In the genomic region with DNA sequence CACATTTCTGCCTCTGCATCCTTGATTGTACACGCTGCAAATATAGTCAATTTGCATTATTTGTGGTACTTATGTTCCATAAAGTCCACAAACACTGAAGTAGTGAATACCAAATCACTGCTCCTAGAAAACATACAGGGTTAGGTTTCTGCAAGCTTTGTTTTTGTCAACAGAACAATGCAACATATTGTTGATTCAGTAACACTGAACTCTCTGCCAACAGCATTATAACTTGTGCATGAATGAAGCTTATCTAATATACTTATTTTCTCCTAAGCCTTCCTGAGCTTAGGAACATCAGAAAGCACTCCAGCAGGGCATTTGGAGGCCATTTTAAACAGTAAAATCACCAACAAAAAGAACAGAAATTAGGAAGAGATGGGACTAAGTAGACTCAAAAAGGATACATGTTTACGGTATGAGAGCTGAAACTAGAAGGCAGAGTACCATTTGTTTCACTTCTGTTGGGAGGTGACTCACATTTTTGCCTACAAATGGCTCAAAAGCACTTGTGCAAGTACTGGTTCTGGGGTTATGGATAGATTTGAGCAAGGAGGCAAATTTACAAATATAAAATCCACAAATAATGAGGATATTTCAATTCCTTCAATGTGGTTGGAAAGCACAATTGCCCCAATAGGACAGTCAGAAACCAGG, we compare ENCODE assay signal across 12 cellular contexts. TPM values are rescaled to one million over a fixed set of nuclear protein-coding genes. Genes with fewer than 3 reads are reported as not detected.
DNase-seq lines count a peak whose midpoint lies in the region; ATAC-seq and TF ChIP-seq lines count a peak whose summit lies in the region.
"Had no signal": no experiment of that assay in that cellular context is flagged by ENCODE, and none has a peak within 500 bp of the region (broad histone marks: within the 10 kb centered on the region; RNA-seq: fewer than 3 reads in every experiment).

No MANE protein-coding gene starts in this region.

- peaks cover 18% of the 10 kb centered on the region; the same call in 1 of the 2 replicates for H3K4me1 ChIP-seq in HUES6 (ENCODE audit: control insufficient read depth, insufficient read depth, low read length)
- H3K4me1 ChIP-seq in left ventricle myocardium inferior, result no peaks in the 10 kb centered on the region
- H3K4me1 ChIP-seq: breast epithelium had no signal

- ATAC-seq in activated CD4-positive, alpha-beta T cell treated with anti-CD3 and anti-CD28 coated beads for 36 hours, result peak; percentile 90
- ATAC-seq in HG02588 (IDR thresholded peaks at IDR 0.05; ENCODE audit: unreplicated experiment), result peak; percentile 91
- ATAC-seq: heart right ventricle had no signal

- H3K9ac ChIP-seq in HUES6 (ENCODE audit: low read length), result no peak overlapping the region

- peak overlapping the region; percentile 70 for H3K27ac Mint-ChIP-seq in activated CD4-positive, alpha-beta T cell treated with anti-CD3 and anti-CD28 coated beads for 36 hours
- peak overlapping the region; percentile 47 for H3K27ac Mint-ChIP-seq in progenitor cell of endocrine pancreas
- no peak overlapping the region for H3K27ac Mint-ChIP-seq in glutamatergic neuron (ENCODE audit: unreplicated experiment)

- H3K4me3 ChIP-seq in HUES6 (ENCODE audit: low read depth, low read length), result no peak overlapping the region
- H3K4me3 ChIP-seq in left ventricle myocardium inferior, result no peak overlapping the region
- H3K4me3 ChIP-seq: breast epithelium, heart right ventricle had no signal

- H3K27me3 Mint-ChIP-seq in activated CD4-positive, alpha-beta T cell treated with anti-CD3 and anti-CD28 coated beads for 36 hours, result no peaks in the 10 kb centered on the region
- no peaks in the 10 kb centered on the region for H3K27me3 Mint-ChIP-seq in progenitor cell of endocrine pancreas
- peaks cover 1% of the 10 kb centered on the region for H3K27me3 Mint-ChIP-seq in glutamatergic neuron (ENCODE audit: unreplicated experiment)
- H3K27me3 Mint-ChIP-seq: IgD-negative memory B cell had no signal

- POLR2A ChIA-PET in activated CD4-positive, alpha-beta T cell treated with anti-CD3 and anti-CD28 coated beads for 36 hours (lab: Charles Lee), result no interaction called here

- no peak for DNase-seq in activated CD4-positive, alpha-beta T cell treated with anti-CD3 and anti-CD28 coated beads for 36 hours
- DNase-seq in activated CD4-positive, alpha-beta T cell treated with anti-CD3 and anti-CD28 coated beads, Interleukin-2, amount 50 U/mL, for 4 hours, result no peak
- DNase-seq in progenitor cell of endocrine pancreas (ENCODE audit: low spot score, unreplicated experiment) (no peak), glutamatergic neuron (no peak), NCI-H2081 (lab: John Stamatoyannopoulos, UW) (no peak), left ventricle myocardium inferior (no peak)
- DNase-seq: heart right ventricle, nephron progenitor cell had no signal

- H3K9me3 ChIP-seq in HUES6 (ENCODE audit: control insufficient read depth, insufficient read depth, low read depth, low read length) (no peaks in the 10 kb centered on the region), left ventricle myocardium inferior (replicated peaks) (no peaks in the 10 kb centered on the region)
- H3K9me3 ChIP-seq: breast epithelium, heart right ventricle had no signal

- CTCF ChIA-PET in activated CD4-positive, alpha-beta T cell treated with anti-CD3 and anti-CD28 coated beads for 36 hours (lab: Charles Lee), result interaction anchor here (0.6 to 1.2 kb wide), 2 partner anchors 12 to 368 kb away, joined by 3 to 4 read pairs; no protein-coding TSS in a partner anchor

- H3K4me3 Mint-ChIP-seq in activated CD4-positive, alpha-beta T cell treated with anti-CD3 and anti-CD28 coated beads for 36 hours, result no peak overlapping the region
- no peak overlapping the region for H3K4me3 Mint-ChIP-seq in progenitor cell of endocrine pancreas (ENCODE audit: low read depth)
- no peak overlapping the region for H3K4me3 Mint-ChIP-seq in glutamatergic neuron (ENCODE audit: unreplicated experiment)
- H3K4me3 Mint-ChIP-seq: IgD-negative memory B cell, nephron progenitor cell had no signal

- intact Hi-C loops in activated CD4-positive, alpha-beta T cell treated with anti-CD3 and anti-CD28 coated beads for 36 hours (cut with DNase I, micrococcal nuclease), result no loop called here
- intact Hi-C loops in left ventricle myocardium inferior (cut with micrococcal nuclease), result no loop called here

- no peak for TF ChIP-seq CTCF in progenitor cell of endocrine pancreas (IDR thresholded peaks at IDR 0.05; ENCODE audit: unreplicated experiment)
- TF ChIP-seq CTCF in glutamatergic neuron (IDR thresholded peaks at IDR 0.05; ENCODE audit: partially characterized antibody, unreplicated experiment), result no peak
- no peak for TF ChIP-seq CTCF in left ventricle myocardium inferior (IDR thresholded peaks at IDR 0.05; ENCODE audit: borderline replicate concordance)

- no peaks in the 10 kb centered on the region for H3K27me3 ChIP-seq in HUES6 (ENCODE audit: control insufficient read depth, insufficient read depth, low read length)
- no peaks in the 10 kb centered on the region for H3K27me3 ChIP-seq in left ventricle myocardium inferior (ENCODE audit: low read depth)
- H3K27me3 ChIP-seq: breast epithelium, heart right ventricle had no signal

- H3K9me3 Mint-ChIP-seq in activated CD4-positive, alpha-beta T cell treated with anti-CD3 and anti-CD28 coated beads for 36 hours (ENCODE audit: low read depth), result no peaks in the 10 kb centered on the region
- H3K9me3 Mint-ChIP-seq in progenitor cell of endocrine pancreas (ENCODE audit: low read depth), result no peaks in the 10 kb centered on the region
- H3K9me3 Mint-ChIP-seq in glutamatergic neuron (ENCODE audit: unreplicated experiment), result no peaks in the 10 kb centered on the region
- H3K9me3 Mint-ChIP-seq: nephron progenitor cell had no signal

- 0 out of 2 replicates have a peak overlapping the region, but pooled peaks have one; percentile 61 for H3K27ac ChIP-seq in HUES6 (ENCODE audit: low read depth, low read length)
- H3K27ac ChIP-seq in left ventricle myocardium inferior (replicated peaks), result no peak overlapping the region
- H3K27ac ChIP-seq: breast epithelium had no signal

- H3K36me3 Mint-ChIP-seq in activated CD4-positive, alpha-beta T cell treated with anti-CD3 and anti-CD28 coated beads for 36 hours (ENCODE audit: low read depth), result peaks cover 52% of the 10 kb centered on the region
- H3K36me3 Mint-ChIP-seq in progenitor cell of endocrine pancreas (ENCODE audit: insufficient read depth) (peaks cover 10% of the 10 kb centered on the region), glutamatergic neuron (ENCODE audit: unreplicated experiment) (no peaks in the 10 kb centered on the region)

- H3K36me3 ChIP-seq in HUES6 (ENCODE audit: control insufficient read depth, insufficient read depth, low read length) (peaks cover 49% of the 10 kb centered on the region), left ventricle myocardium inferior (peaks cover 68% of the 10 kb centered on the region)

- H3K4me1 Mint-ChIP-seq in activated CD4-positive, alpha-beta T cell treated with anti-CD3 and anti-CD28 coated beads for 36 hours, result peaks cover 18% of the 10 kb centered on the region
- H3K4me1 Mint-ChIP-seq in progenitor cell of endocrine pancreas (ENCODE audit: low read depth) (no peaks in the 10 kb centered on the region), glutamatergic neuron (ENCODE audit: low read depth, unreplicated experiment) (no peaks in the 10 kb centered on the region)
- H3K4me1 Mint-ChIP-seq: IgD-negative memory B cell, nephron progenitor cell had no signal

RNA-seq across cellular contexts. Expression of a gene that starts 14.1 kb away (rescaled TPM):
- total RNA-seq in activated CD4-positive, alpha-beta T cell treated with anti-CD3 and anti-CD28 coated beads for 36 hours, result 10 to 100 TPM; 17.9 to 21.3 TPM
- total RNA-seq in progenitor cell of endocrine pancreas, result 15.4 and 16.8 TPM in 2 replicates
- 20.2 TPM for total RNA-seq in glutamatergic neuron (ENCODE audit: unreplicated experiment)
- 17.0 TPM for total RNA-seq in left ventricle myocardium inferior
